ENCODE assay signal across 7 cellular contexts in the genomic region with DNA sequence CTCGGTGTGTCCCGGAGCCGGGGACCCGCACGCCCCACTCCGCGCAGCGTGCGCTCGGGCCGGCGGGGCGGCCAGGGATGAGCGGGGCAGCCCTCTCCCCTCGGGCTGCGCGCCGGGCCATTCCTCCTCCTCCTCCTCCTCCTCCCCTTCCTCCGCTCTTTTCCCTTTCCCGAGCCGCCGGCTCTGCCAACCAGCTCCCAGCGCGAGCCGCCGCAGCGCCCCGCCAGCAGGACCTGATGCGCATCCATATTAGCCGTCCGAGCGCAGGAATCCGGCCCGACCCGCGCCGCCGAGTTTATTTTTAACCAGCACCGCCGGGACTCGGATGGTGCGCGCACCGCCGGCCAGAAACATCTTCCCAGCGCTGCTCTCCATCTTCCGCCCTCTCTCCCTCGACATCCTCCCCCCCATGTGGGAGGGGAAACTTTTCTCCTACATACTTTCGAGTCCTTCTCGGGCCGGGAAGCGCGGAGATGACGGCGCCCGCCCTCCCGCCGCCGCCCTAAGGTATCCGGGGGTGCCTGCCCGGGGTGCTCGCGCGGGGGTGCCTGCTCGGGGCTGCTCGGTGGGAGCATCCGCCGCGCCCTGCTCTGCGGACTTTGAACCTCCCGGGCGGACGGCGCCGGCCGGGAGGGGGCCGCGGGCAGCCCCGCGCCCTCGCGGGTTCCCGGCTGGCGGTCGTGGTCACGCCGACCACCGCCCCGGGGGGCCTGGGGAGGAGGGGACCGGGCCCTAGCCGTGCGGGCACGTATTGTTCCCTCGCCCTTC. TPM values are rescaled to one million over a fixed set of nuclear protein-coding genes. Genes with fewer than 3 reads are reported as not detected.
DNase-seq lines count a peak whose midpoint lies in the region; ATAC-seq and TF ChIP-seq lines count a peak whose summit lies in the region.

No MANE protein-coding gene starts in this region.

- peak overlapping the region; percentile 85 for H3K4me3 ChIP-seq in HUES48 (ENCODE audit: low read depth, low read length)
- H3K4me3 ChIP-seq in liver (ENCODE audit: low read depth in 1 of 3, low read length in 3 of 3), result peak overlapping the region; percentile 92 to 100 (median 96)

- no peak for TF ChIP-seq RAD21 in liver (IDR thresholded peaks at IDR 0.05)

- DNase-seq in stimulated activated CD4-positive, alpha-beta T cell treated with anti-CD3 and anti-CD28 coated beads, TNF-alpha, amount 100 ng/mL, for 24 hours (ENCODE audit: low read depth in 3 of 3), result peak in 2 of 3 experiments; percentile 8 to 44

- peaks cover 34% of the 10 kb centered on the region for H3K36me3 Mint-ChIP-seq in dendritic cell treated with granulocyte-macrophage colony-stimulating factor and Interleukin-4, amounts not matched to agents 40 ng/mL and 50 ng/mL, for 4 days (ENCODE audit: low read depth)

- peak; percentile 7 for ATAC-seq in GM18873 (IDR thresholded peaks at IDR 0.05; ENCODE audit: low FRiP score, unreplicated experiment)
- ATAC-seq in activated CD4-positive, CD25-positive, alpha-beta regulatory T cell treated with anti-CD3 and anti-CD28 coated beads, Interleukin-2, amount 50 U/mL, for 24 hours, result peak; percentile 11 to 13
- no peak for ATAC-seq in GM18519 (IDR thresholded peaks at IDR 0.05; ENCODE audit: low FRiP score, unreplicated experiment)

- H3K9me3 Mint-ChIP-seq in dendritic cell treated with granulocyte-macrophage colony-stimulating factor and Interleukin-4, amounts not matched to agents 40 ng/mL and 50 ng/mL, for 4 days, result no peaks in the 10 kb centered on the region

- peaks cover 43% of the 10 kb centered on the region for H3K4me1 Mint-ChIP-seq in dendritic cell treated with granulocyte-macrophage colony-stimulating factor and Interleukin-4, amounts not matched to agents 40 ng/mL and 50 ng/mL, for 4 days (ENCODE audit: low read depth)

- H3K27ac ChIP-seq in HUES48 (ENCODE audit: low read depth, low read length) (peak overlapping the region; percentile 50), liver (ENCODE audit: low read depth in 1 of 2, low read length in 2 of 2) (peak overlapping the region; percentile 96 to 99)

- peak overlapping the region; percentile 99 for H3K27ac Mint-ChIP-seq in dendritic cell treated with granulocyte-macrophage colony-stimulating factor and Interleukin-4, amounts not matched to agents 40 ng/mL and 50 ng/mL, for 4 days

- peaks cover 38% of the 10 kb centered on the region for H3K4me1 ChIP-seq in HUES48 (ENCODE audit: control insufficient read depth, insufficient read depth, low read length)
- H3K4me1 ChIP-seq in liver (ENCODE audit: control insufficient read depth in 4 of 4, insufficient read depth in 4 of 4, low read length in 3 of 4), result peaks cover 4 to 46% (median 40%) of the 10 kb centered on the region in 4 donors

- intact Hi-C loops in dendritic cell treated with granulocyte-macrophage colony-stimulating factor and Interleukin-4, amounts not matched to agents 40 ng/mL and 50 ng/mL, for 4 days (cut with micrococcal nuclease), result loop anchor here (5.0 to 10.0 kb wide), 3 partner anchors 134 to 434 kb away; no protein-coding TSS in a partner anchor

- H3K9ac ChIP-seq in HUES48 (ENCODE audit: low read depth, low read length) (peak overlapping the region; percentile 52; the same call in 1 of the 2 replicates), liver (ENCODE audit: low read depth in 1 of 2, low read length in 2 of 2) (peak overlapping the region; percentile 91 to 92)

- H3K4me3 Mint-ChIP-seq in dendritic cell treated with granulocyte-macrophage colony-stimulating factor and Interleukin-4, amounts not matched to agents 40 ng/mL and 50 ng/mL, for 4 days, result peak overlapping the region; percentile 98

- no peaks in the 10 kb centered on the region for H3K36me3 ChIP-seq in HUES48 (ENCODE audit: control insufficient read depth, insufficient read depth, low read length)
- no peaks in the 10 kb centered on the region for H3K36me3 ChIP-seq in liver (ENCODE audit: control insufficient read depth in 4 of 4, insufficient read depth in 3 of 4, low read depth in 1 of 4, low read length in 3 of 4)

- TF ChIP-seq CTCF in liver (IDR thresholded peaks at IDR 0.05; ENCODE audit: low read depth, low read length, missing input control), result no peak

- no peaks in the 10 kb centered on the region for H3K9me3 ChIP-seq in HUES48 (ENCODE audit: control insufficient read depth, insufficient read depth, low read length)
- H3K9me3 ChIP-seq in liver (ENCODE audit: control insufficient read depth in 4 of 4, low read length in 3 of 4), result no peaks in the 10 kb centered on the region

- H3K27me3 Mint-ChIP-seq in dendritic cell treated with granulocyte-macrophage colony-stimulating factor and Interleukin-4, amounts not matched to agents 40 ng/mL and 50 ng/mL, for 4 days, result no peaks in the 10 kb centered on the region

- H3K27me3 ChIP-seq in HUES48 (ENCODE audit: control insufficient read depth, insufficient read depth, low read length) (peaks cover 38% of the 10 kb centered on the region), liver (ENCODE audit: control insufficient read depth in 4 of 4, insufficient read depth in 4 of 4, low read length in 3 of 4) (no peaks in the 10 kb centered on the region)

- under 1% methylated on average over 94 of the region's 94 CpGs for WGBS in liver

TF ChIP-seq in liver, 16 proteins besides CTCF, POLR2A, EP300 and RAD21:
- TF ChIP-seq ZBTB33 (IDR thresholded peaks at IDR 0.05) (no peak), REST (IDR thresholded peaks at IDR 0.05) (peak; percentile 33), YY1 (IDR thresholded peaks at IDR 0.05) (peak; percentile 73)

RNA-seq across cellular contexts. Expression of gene RREB1, which starts 0.6 kb away (rescaled TPM):
- total RNA-seq in liver, result 10 to 100 TPM; 22.8 to 28.9 TPM
- polyA plus RNA-seq in liver, result 10 to 100 TPM; 10.1 to 11.8 TPM
